In the genomic region with DNA sequence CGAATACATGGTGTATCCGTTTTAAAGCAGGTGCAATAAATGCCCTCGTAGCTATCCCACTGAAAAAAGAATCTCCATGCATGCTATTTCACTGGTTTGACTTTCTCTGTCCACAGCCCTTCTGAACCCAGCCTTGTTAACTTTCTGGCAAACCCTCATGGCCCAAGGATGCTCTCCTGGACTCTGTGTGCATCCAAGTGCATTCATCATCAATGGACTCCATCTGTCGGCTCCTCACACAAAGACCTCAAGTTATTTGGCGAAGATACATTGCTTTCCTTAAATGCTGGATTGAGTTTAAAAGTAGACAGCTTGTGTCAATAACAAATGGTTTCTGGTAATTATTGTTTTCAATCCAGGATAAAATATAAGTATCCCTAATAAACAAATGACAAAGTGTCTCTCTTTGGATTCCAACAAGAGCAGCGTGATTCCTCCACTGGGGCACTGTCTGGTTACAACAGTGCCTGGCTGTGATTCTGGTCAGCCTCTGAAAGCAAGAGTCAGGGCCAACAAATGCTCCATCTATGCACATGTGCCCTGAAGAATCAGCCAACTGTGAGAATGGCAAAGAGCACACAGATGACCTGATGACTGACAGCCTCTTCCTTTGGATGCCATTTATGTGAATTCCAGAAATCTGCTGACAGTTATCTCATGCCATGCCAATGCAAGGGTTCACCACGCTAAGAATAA, we compare ENCODE assay signal across 14 cellular contexts. TPM values are rescaled to one million over a fixed set of nuclear protein-coding genes. Genes with fewer than 3 reads are reported as not detected.
DNase-seq lines count a peak whose midpoint lies in the region; TF ChIP-seq lines count a peak whose summit lies in the region.
"Had no signal": no experiment of that assay in that cellular context is flagged by ENCODE, and none has a peak within 500 bp of the region (broad histone marks: within the 10 kb centered on the region; RNA-seq: fewer than 3 reads in every experiment).

No MANE protein-coding gene starts in this region.

- peak overlapping the region in 2 of 8 donors; percentile 69 to 82 for H3K4me3 Mint-ChIP-seq in CD4-positive, alpha-beta memory T cell
- H3K4me3 Mint-ChIP-seq in nephron progenitor cell, result no peak overlapping the region
- H3K4me3 Mint-ChIP-seq: activated naive CD4-positive, alpha-beta T cell treated with anti-CD3 and anti-CD28 coated beads, Interleukin-2, amount 10 ng/mL, durations not matched to agents 7 days and 5 days had no signal

- peak in 14 of 56 donors; percentile 9 to 37 (median 24) for TF ChIP-seq CTCF in dorsolateral prefrontal cortex (IDR thresholded peaks at IDR 0.05 in 54 of 56, conservative IDR thresholded peaks at IDR 0.05 in 2 of 56; ENCODE audit: low read depth in 1 of 56, partially characterized antibody in 56 of 56)
- TF ChIP-seq CTCF in nephron progenitor cell (IDR thresholded peaks at IDR 0.05), result no peak

- no peaks in the 10 kb centered on the region for H3K9me3 Mint-ChIP-seq in CD4-positive, alpha-beta memory T cell
- peaks cover 21% of the 10 kb centered on the region for H3K9me3 Mint-ChIP-seq in nephron progenitor cell

- H3K36me3 ChIP-seq in CD4-positive, alpha-beta memory T cell (ENCODE audit: insufficient read depth, low read length), result no peaks in the 10 kb centered on the region
- no peaks in the 10 kb centered on the region for H3K36me3 ChIP-seq in H7 (replicated peaks; ENCODE audit: control insufficient read depth, insufficient read depth, low read length)
- H3K36me3 ChIP-seq: esophagus squamous epithelium had no signal

- CTCF ChIA-PET in CD4-positive, alpha-beta memory T cell (lab: Charles Lee; ENCODE audit: partially characterized antibody), result interaction anchor here (1.0 to 2.1 kb wide), 8 partner anchors 9 to 107 kb away, joined by 3 to 12 read pairs (median 5); no protein-coding TSS in a partner anchor

- POLR2A ChIA-PET in CD4-positive, alpha-beta memory T cell (lab: Charles Lee; ENCODE audit: partially characterized antibody), result interaction anchor here (0.8 to 2.5 kb wide), 14 partner anchors 8 to 175 kb away, joined by 3 to 10 read pairs (median 6); a partner anchor contains a TSS

- no peak overlapping the region for H3K4me3 ChIP-seq in CD4-positive, alpha-beta memory T cell (ENCODE audit: low read length in 2 of 2)
- peak overlapping the region in 25 of 59 donors; percentile 3 to 51 (median 18) for H3K4me3 ChIP-seq in dorsolateral prefrontal cortex
- H3K4me3 ChIP-seq in H7 (ENCODE audit: insufficient read depth, low read depth, low read length), result no peak overlapping the region
- H3K4me3 ChIP-seq: coronary artery, esophagus squamous epithelium had no signal

- H3K27me3 Mint-ChIP-seq in CD4-positive, alpha-beta memory T cell, result no peaks in the 10 kb centered on the region
- H3K27me3 Mint-ChIP-seq in nephron progenitor cell (ENCODE audit: low read depth, poor library complexity), result no peaks in the 10 kb centered on the region
- H3K27me3 Mint-ChIP-seq: activated naive CD4-positive, alpha-beta T cell treated with anti-CD3 and anti-CD28 coated beads, Interleukin-2, amount 10 ng/mL, durations not matched to agents 7 days and 5 days had no signal

- no peaks in the 10 kb centered on the region for H3K9me3 ChIP-seq in CD4-positive, alpha-beta memory T cell (ENCODE audit: control insufficient read depth in 1 of 2, low read length in 2 of 2)
- H3K9me3 ChIP-seq: esophagus squamous epithelium had no signal

- H3K4me1 ChIP-seq in CD4-positive, alpha-beta memory T cell (ENCODE audit: insufficient read depth, low read length), result peaks cover 79% of the 10 kb centered on the region

- peaks cover 18 to 27% of the 10 kb centered on the region in 2 donors for H3K36me3 Mint-ChIP-seq in CD4-positive, alpha-beta memory T cell
- H3K36me3 Mint-ChIP-seq in nephron progenitor cell (ENCODE audit: low read depth), result peaks cover 49% of the 10 kb centered on the region

- no peak overlapping the region for H3K27ac ChIP-seq in CD4-positive, alpha-beta memory T cell (ENCODE audit: low read depth, low read length)
- peak overlapping the region; percentile 35 to 90 (median 78) for H3K27ac ChIP-seq in dorsolateral prefrontal cortex
- H3K27ac ChIP-seq: C4-2B had no signal

- no peaks in the 10 kb centered on the region for H3K27me3 ChIP-seq in CD4-positive, alpha-beta memory T cell (ENCODE audit: insufficient read depth, low read length)
- H3K27me3 ChIP-seq in dorsolateral prefrontal cortex (no peaks in the 10 kb centered on the region), H7 (ENCODE audit: control insufficient read depth, insufficient read depth, low read length) (no peaks in the 10 kb centered on the region)
- H3K27me3 ChIP-seq: esophagus squamous epithelium had no signal

- H3K4me1 Mint-ChIP-seq in CD4-positive, alpha-beta memory T cell, result peaks cover 50 to 63% (median 57%) of the 10 kb centered on the region in 4 donors
- peaks cover 43% of the 10 kb centered on the region for H3K4me1 Mint-ChIP-seq in nephron progenitor cell

- intact Hi-C loops in CD4-positive, alpha-beta memory T cell (cut with micrococcal nuclease), result no loop called here
- intact Hi-C loops in dorsolateral prefrontal cortex (cut with DNase I), result loop anchor here in 1 of 2 donors (5.0 kb wide), 1 partner anchor 55 kb away; a partner anchor contains a TSS

- peak overlapping the region; percentile 36 to 88 (median 75) for H3K27ac Mint-ChIP-seq in CD4-positive, alpha-beta memory T cell
- H3K27ac Mint-ChIP-seq in nephron progenitor cell, result peak overlapping the region; percentile 48

- DNase-seq in CD4-positive, alpha-beta memory T cell, result peak in 1 of 5 donors; percentile 7
- DNase-seq in NCI-H446 (lab: John Stamatoyannopoulos, UW) (peak; percentile 69 to 92), dorsolateral prefrontal cortex (peak in 9 of 10 donors; percentile 52 to 83 (median 61)), nephron progenitor cell (no peak), NCI-H1436 treated with DMSO at 0.1 percent for 48 hours (lab: John Stamatoyannopoulos, UW) (no peak), H7 (no peak), SIG-M5 treated with dmso at 0.1 percent for 504 hours (lab: John Stamatoyannopoulos, UW; ENCODE audit: unreplicated experiment) (no peak)
- DNase-seq: activated naive CD4-positive, alpha-beta T cell treated with anti-CD3 and anti-CD28 coated beads, Interleukin-2, amount 10 ng/mL, durations not matched to agents 7 days and 5 days; esophagus squamous epithelium; NCI-H1417 treated with DMSO at 0.1 percent for 48 hours; NCI-H524; stimulated activated CD4-positive, alpha-beta T cell treated with anti-CD3 and anti-CD28 coated beads, Interleukin-1b, Interleukin-23, amount 100 ng/mL, for 48 hours had no signal

RNA-seq across cellular contexts. Expression of a gene that starts 55.7 kb away (rescaled TPM):
- total RNA-seq in CD4-positive, alpha-beta memory T cell, result 100 to 1,000 TPM; 664 to 713 TPM
- polyA plus RNA-seq in CD4-positive, alpha-beta memory T cell, result 100 to 1,000 TPM; 338 to 463 TPM
- total RNA-seq in dorsolateral prefrontal cortex, result 100 to 1,000 TPM; 174 to 413 (median 233) TPM
- 45.4 and 85.7 TPM in 2 replicates for total RNA-seq in H7 (2014; rRNA removed; shearing (Covaris generic))

Comparison
In these comparisons a context has a peak if more than half of its experiments do, and no peak if none do; other contexts are left out.
1. DNase-seq: peak in NCI-H446 (2 of 2) and dorsolateral prefrontal cortex (9 of 10); none in nephron progenitor cell (single experiment), NCI-H1436 treated with DMSO at 0.1 percent for 48 hours (single experiment), H7 (single experiment) and SIG-M5 treated with dmso at 0.1 percent for 504 hours (single experiment).